Comparison of ENCODE assay signal across 1 cellular context in the genomic region with DNA sequence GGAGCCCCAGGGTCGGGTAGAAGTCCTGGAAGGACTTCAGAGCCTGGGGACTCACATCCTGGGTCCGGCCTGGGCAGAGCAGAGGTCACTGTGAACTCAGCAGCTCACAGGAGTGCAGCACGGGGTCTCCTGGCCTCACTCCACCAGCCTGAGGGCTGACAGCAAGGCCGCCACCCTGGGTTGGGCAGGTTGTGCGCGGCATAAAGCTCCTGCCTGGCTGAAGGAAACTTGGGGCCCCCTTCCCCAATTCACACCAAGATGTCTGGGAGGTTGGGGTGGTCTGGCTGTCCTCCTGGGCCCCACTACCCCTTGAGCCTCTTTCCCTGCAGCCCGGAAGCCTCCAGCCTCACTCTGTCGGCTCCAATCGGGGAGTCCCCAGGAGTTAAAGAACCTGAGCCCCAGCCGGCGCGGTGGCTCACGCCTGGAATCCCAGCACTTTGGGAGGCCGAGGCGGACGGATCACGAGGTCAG.
TF ChIP-seq lines count a peak whose summit lies in the region.

No MANE protein-coding gene starts in this region.

TF ChIP-seq in HepG2, 621 proteins besides CTCF, POLR2A, EP300 and RAD21 (continued from another document and continues in another):
- TF ChIP-seq, protein P1, sequence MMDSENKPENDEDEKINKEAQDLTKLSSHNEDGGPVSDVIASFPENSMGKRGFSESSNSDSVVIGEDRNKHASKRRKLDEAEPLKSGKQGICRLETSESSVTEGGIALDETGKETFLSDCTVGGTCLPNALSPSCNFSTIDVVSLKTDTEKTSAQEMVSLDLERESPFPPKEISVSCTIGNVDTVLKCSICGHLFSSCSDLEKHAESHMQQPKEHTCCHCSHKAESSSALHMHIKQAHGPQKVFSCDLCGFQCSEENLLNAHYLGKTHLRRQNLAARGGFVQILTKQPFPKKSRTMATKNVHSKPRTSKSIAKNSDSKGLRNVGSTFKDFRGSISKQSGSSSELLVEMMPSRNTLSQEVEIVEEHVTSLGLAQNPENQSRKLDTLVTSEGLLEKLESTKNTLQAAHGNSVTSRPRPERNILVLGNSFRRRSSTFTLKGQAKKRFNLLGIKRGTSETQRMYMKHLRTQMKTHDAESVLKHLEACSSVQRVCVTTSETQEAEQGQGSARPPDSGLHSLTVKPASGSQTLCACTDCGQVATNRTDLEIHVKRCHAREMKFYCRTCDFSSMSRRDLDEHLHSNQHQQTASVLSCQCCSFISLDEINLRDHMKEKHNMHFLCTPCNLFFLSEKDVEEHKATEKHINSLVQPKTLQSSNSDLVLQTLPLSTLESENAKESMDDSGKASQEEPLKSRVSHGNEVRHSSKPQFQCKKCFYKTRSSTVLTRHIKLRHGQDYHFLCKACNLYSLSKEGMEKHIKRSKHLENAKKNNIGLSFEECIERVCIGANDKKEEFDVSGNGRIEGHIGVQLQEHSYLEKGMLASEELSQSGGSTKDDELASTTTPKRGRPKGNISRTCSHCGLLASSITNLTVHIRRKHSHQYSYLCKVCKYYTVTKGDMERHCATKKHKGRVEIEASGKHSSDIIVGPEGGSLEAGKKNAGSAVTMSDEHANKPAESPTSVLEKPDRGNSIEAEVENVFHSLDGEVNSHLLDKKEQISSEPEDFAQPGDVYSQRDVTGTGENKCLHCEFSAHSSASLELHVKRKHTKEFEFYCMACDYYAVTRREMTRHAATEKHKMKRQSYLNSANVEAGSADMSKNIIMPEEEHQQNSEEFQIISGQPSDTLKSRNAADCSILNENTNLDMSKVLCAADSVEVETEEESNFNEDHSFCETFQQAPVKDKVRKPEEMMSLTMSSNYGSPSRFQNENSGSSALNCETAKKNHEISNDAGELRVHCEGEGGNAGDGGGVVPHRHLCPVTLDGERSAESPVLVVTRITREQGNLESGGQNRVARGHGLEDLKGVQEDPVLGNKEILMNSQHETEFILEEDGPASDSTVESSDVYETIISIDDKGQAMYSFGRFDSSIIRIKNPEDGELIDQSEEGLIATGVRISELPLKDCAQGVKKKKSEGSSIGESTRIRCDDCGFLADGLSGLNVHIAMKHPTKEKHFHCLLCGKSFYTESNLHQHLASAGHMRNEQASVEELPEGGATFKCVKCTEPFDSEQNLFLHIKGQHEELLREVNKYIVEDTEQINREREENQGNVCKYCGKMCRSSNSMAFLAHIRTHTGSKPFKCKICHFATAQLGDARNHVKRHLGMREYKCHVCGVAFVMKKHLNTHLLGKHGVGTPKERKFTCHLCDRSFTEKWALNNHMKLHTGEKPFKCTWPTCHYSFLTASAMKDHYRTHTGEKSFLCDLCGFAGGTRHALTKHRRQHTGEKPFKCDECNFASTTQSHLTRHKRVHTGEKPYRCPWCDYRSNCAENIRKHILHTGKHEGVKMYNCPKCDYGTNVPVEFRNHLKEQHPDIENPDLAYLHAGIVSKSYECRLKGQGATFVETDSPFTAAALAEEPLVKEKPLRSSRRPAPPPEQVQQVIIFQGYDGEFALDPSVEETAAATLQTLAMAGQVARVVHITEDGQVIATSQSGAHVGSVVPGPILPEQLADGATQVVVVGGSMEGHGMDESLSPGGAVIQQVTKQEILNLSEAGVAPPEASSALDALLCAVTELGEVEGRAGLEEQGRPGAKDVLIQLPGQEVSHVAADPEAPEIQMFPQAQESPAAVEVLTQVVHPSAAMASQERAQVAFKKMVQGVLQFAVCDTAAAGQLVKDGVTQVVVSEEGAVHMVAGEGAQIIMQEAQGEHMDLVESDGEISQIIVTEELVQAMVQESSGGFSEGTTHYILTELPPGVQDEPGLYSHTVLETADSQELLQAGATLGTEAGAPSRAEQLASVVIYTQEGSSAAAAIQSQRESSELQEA (CRISPR knock-in tag; IDR thresholded peaks at IDR 0.05; ENCODE audit: not compliant biosample characterization): no peak
- TF ChIP-seq SMAD1 (CRISPR knock-in tag; IDR thresholded peaks at IDR 0.05; ENCODE audit: borderline replicate concordance, low read depth) (no peak), GTF2F1 (IDR thresholded peaks at IDR 0.05; ENCODE audit: low read length) (no peak), HIVEP1 (CRISPR knock-in tag; IDR thresholded peaks at IDR 0.05) (no peak), SAFB2 (CRISPR knock-in tag; IDR thresholded peaks at IDR 0.05; ENCODE audit: borderline replicate concordance, low read depth) (no peak), NR2F2 (IDR thresholded peaks at IDR 0.05; ENCODE audit: borderline replicate concordance, low read depth) (no peak), NR2F1 (CRISPR knock-in tag; IDR thresholded peaks at IDR 0.05) (no peak), NR2C2 (CRISPR knock-in tag; IDR thresholded peaks at IDR 0.05; ENCODE audit: borderline replicate concordance) (no peak), TEAD2 (CRISPR knock-in tag; IDR thresholded peaks at IDR 0.05) (no peak), SOX6 (IDR thresholded peaks at IDR 0.05) (no peak), SOX6 (CRISPR knock-in tag; IDR thresholded peaks at IDR 0.05) (no peak), RFXAP (CRISPR knock-in tag; IDR thresholded peaks at IDR 0.05; ENCODE audit: borderline replicate concordance) (no peak), YY1 (IDR thresholded peaks at IDR 0.05; ENCODE audit: insufficient read depth, insufficient replicate concordance, low read depth, low read length) (peak; percentile 27), ERF (CRISPR knock-in tag; IDR thresholded peaks at IDR 0.05) (no peak), RXRB (CRISPR knock-in tag; IDR thresholded peaks at IDR 0.05; ENCODE audit: borderline replicate concordance) (peak; percentile 23; the same call in 1 of the 2 replicates), NFIC (IDR thresholded peaks at IDR 0.05; ENCODE audit: low read length) (no peak), TCF7L2 (IDR thresholded peaks at IDR 0.05; ENCODE audit: low read depth, low read length) (no peak), ZNF891 (CRISPR knock-in tag; IDR thresholded peaks at IDR 0.05) (no peak), SATB2 (CRISPR knock-in tag; IDR thresholded peaks at IDR 0.05) (no peak), ZNF33B (CRISPR knock-in tag; IDR thresholded peaks at IDR 0.05) (no peak), ESRRA (CRISPR knock-in tag; IDR thresholded peaks at IDR 0.05; ENCODE audit: low read depth) (peak; percentile 60; the same call in 1 of the 2 replicates), GATA4 (IDR thresholded peaks at IDR 0.05; ENCODE audit: borderline replicate concordance, low read depth) (no peak), ARNTL (CRISPR knock-in tag; IDR thresholded peaks at IDR 0.05) (no peak), HOXA3 (CRISPR knock-in tag; IDR thresholded peaks at IDR 0.05) (peak; percentile 32; the same call in 1 of the 2 replicates), MIXL1 (CRISPR knock-in tag; IDR thresholded peaks at IDR 0.05) (no peak)
- TF ChIP-seq, protein P2, sequence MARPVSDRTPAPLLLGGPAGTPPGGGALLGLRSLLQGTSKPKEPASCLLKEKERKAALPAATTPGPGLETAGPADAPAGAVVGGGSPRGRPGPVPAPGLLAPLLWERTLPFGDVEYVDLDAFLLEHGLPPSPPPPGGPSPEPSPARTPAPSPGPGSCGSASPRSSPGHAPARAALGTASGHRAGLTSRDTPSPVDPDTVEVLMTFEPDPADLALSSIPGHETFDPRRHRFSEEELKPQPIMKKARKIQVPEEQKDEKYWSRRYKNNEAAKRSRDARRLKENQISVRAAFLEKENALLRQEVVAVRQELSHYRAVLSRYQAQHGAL (CRISPR knock-in tag; IDR thresholded peaks at IDR 0.05; ENCODE audit: not compliant biosample characterization): no peak
- TF ChIP-seq, protein P3, sequence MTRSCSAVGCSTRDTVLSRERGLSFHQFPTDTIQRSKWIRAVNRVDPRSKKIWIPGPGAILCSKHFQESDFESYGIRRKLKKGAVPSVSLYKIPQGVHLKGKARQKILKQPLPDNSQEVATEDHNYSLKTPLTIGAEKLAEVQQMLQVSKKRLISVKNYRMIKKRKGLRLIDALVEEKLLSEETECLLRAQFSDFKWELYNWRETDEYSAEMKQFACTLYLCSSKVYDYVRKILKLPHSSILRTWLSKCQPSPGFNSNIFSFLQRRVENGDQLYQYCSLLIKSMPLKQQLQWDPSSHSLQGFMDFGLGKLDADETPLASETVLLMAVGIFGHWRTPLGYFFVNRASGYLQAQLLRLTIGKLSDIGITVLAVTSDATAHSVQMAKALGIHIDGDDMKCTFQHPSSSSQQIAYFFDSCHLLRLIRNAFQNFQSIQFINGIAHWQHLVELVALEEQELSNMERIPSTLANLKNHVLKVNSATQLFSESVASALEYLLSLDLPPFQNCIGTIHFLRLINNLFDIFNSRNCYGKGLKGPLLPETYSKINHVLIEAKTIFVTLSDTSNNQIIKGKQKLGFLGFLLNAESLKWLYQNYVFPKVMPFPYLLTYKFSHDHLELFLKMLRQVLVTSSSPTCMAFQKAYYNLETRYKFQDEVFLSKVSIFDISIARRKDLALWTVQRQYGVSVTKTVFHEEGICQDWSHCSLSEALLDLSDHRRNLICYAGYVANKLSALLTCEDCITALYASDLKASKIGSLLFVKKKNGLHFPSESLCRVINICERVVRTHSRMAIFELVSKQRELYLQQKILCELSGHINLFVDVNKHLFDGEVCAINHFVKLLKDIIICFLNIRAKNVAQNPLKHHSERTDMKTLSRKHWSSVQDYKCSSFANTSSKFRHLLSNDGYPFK (CRISPR knock-in tag; IDR thresholded peaks at IDR 0.05; ENCODE audit: borderline replicate concordance): peak; percentile 22; the same call in 1 of the 2 replicates
- TF ChIP-seq, protein P4, sequence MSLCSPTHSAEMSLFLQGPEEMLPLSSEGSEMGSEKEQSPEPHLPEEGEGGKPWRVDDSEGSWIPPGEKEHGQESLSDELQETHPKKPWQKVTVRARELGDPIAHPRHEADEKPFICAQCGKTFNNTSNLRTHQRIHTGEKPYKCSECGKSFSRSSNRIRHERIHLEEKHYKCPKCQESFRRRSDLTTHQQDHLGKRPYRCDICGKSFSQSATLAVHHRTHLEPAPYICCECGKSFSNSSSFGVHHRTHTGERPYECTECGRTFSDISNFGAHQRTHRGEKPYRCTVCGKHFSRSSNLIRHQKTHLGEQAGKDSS (CRISPR knock-in tag; IDR thresholded peaks at IDR 0.05; ENCODE audit: borderline replicate concordance, low read depth): no peak
- TF ChIP-seq, protein P5, sequence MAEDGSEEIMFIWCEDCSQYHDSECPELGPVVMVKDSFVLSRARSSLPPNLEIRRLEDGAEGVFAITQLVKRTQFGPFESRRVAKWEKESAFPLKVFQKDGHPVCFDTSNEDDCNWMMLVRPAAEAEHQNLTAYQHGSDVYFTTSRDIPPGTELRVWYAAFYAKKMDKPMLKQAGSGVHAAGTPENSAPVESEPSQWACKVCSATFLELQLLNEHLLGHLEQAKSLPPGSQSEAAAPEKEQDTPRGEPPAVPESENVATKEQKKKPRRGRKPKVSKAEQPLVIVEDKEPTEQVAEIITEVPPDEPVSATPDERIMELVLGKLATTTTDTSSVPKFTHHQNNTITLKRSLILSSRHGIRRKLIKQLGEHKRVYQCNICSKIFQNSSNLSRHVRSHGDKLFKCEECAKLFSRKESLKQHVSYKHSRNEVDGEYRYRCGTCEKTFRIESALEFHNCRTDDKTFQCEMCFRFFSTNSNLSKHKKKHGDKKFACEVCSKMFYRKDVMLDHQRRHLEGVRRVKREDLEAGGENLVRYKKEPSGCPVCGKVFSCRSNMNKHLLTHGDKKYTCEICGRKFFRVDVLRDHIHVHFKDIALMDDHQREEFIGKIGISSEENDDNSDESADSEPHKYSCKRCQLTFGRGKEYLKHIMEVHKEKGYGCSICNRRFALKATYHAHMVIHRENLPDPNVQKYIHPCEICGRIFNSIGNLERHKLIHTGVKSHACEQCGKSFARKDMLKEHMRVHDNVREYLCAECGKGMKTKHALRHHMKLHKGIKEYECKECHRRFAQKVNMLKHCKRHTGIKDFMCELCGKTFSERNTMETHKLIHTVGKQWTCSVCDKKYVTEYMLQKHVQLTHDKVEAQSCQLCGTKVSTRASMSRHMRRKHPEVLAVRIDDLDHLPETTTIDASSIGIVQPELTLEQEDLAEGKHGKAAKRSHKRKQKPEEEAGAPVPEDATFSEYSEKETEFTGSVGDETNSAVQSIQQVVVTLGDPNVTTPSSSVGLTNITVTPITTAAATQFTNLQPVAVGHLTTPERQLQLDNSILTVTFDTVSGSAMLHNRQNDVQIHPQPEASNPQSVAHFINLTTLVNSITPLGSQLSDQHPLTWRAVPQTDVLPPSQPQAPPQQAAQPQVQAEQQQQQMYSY (CRISPR knock-in tag; IDR thresholded peaks at IDR 0.05): peak; percentile 56; the same call in 1 of the 2 replicates
- TF ChIP-seq, protein P6, sequence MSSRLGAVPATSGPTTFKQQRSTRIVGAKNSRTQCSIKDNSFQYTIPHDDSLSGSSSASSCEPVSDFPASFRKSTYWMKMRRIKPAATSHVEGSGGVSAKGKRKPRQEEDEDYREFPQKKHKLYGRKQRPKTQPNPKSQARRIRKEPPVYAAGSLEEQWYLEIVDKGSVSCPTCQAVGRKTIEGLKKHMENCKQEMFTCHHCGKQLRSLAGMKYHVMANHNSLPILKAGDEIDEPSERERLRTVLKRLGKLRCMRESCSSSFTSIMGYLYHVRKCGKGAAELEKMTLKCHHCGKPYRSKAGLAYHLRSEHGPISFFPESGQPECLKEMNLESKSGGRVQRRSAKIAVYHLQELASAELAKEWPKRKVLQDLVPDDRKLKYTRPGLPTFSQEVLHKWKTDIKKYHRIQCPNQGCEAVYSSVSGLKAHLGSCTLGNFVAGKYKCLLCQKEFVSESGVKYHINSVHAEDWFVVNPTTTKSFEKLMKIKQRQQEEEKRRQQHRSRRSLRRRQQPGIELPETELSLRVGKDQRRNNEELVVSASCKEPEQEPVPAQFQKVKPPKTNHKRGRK (CRISPR knock-in tag; IDR thresholded peaks at IDR 0.05): no peak
- TF ChIP-seq, protein P7, sequence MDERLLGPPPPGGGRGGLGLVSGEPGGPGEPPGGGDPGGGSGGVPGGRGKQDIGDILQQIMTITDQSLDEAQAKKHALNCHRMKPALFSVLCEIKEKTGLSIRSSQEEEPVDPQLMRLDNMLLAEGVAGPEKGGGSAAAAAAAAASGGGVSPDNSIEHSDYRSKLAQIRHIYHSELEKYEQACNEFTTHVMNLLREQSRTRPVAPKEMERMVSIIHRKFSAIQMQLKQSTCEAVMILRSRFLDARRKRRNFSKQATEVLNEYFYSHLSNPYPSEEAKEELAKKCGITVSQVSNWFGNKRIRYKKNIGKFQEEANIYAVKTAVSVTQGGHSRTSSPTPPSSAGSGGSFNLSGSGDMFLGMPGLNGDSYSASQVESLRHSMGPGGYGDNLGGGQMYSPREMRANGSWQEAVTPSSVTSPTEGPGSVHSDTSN (CRISPR knock-in tag; IDR thresholded peaks at IDR 0.05): no peak
- TF ChIP-seq, protein P8, sequence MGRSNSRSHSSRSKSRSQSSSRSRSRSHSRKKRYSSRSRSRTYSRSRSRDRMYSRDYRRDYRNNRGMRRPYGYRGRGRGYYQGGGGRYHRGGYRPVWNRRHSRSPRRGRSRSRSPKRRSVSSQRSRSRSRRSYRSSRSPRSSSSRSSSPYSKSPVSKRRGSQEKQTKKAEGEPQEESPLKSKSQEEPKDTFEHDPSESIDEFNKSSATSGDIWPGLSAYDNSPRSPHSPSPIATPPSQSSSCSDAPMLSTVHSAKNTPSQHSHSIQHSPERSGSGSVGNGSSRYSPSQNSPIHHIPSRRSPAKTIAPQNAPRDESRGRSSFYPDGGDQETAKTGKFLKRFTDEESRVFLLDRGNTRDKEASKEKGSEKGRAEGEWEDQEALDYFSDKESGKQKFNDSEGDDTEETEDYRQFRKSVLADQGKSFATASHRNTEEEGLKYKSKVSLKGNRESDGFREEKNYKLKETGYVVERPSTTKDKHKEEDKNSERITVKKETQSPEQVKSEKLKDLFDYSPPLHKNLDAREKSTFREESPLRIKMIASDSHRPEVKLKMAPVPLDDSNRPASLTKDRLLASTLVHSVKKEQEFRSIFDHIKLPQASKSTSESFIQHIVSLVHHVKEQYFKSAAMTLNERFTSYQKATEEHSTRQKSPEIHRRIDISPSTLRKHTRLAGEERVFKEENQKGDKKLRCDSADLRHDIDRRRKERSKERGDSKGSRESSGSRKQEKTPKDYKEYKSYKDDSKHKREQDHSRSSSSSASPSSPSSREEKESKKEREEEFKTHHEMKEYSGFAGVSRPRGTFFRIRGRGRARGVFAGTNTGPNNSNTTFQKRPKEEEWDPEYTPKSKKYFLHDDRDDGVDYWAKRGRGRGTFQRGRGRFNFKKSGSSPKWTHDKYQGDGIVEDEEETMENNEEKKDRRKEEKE (IDR thresholded peaks at IDR 0.05): no peak
